Comparison of ENCODE assay signal across 14 cellular contexts in genomic region chr1:109216662-109217061, GRCh38. TPM values are rescaled to one million over a fixed set of nuclear protein-coding genes. Genes with fewer than 3 reads are reported as not detected.
DNase-seq lines count a peak whose midpoint lies in the region; ATAC-seq, FAIRE-seq and TF ChIP-seq lines count a peak whose summit lies in the region.
"Had no signal": no experiment of that assay in that cellular context is flagged by ENCODE, and none has a peak within 500 bp of the region (broad histone marks: within the 10 kb centered on the region; RNA-seq: fewer than 3 reads in every experiment).

No MANE protein-coding gene starts in this region.

- intact Hi-C loops in left colon (cut with DNase I, micrococcal nuclease), result no loop called here

- POLR2A ChIA-PET in A549 (lab: Yijun Ruan, JAX), result no interaction called here
- POLR2A ChIA-PET in HEK293 (lab: Yijun Ruan, JAX), result interaction anchor here (1.3 kb wide), 1 partner anchor 37 kb away, joined by 3 read pairs; no protein-coding TSS in a partner anchor

- peaks cover 69% of the 10 kb centered on the region for H3K36me3 Mint-ChIP-seq in activated T-helper 17 cell treated with anti-CD3 and anti-CD28 coated beads, Interleukin-2, amount 50 U/mL, for 72 hours (ENCODE audit: low read depth)

- TF ChIP-seq CTCF in A549 (IDR thresholded peaks at IDR 0.05) (no peak), HEK293 (tag by site-specific recombination; IDR thresholded peaks at IDR 0.05) (no peak)

- peaks cover 0 to 22% of the 10 kb centered on the region in 2 experiments; a peak in 2 of 3 replicates for H3K36me3 ChIP-seq in HEK293 (ENCODE audit: control insufficient read depth in 2 of 2, insufficient read depth in 1 of 2, low read length in 2 of 2)

- H3K27ac Mint-ChIP-seq in activated T-helper 17 cell treated with anti-CD3 and anti-CD28 coated beads, Interleukin-2, amount 50 U/mL, for 72 hours, result peak overlapping the region; percentile 99

- peaks cover 22% of the 10 kb centered on the region for H3K4me1 ChIP-seq in A549
- H3K4me1 ChIP-seq in HEK293 (ENCODE audit: control insufficient read depth, insufficient read depth, low read length), result peaks cover 3% of the 10 kb centered on the region; the same call in 1 of the 2 replicates

- H3K4me3 ChIP-seq in A549 (no peak overlapping the region), HEK293 (ENCODE audit: low read depth, low read length) (no peak overlapping the region)
- H3K4me3 ChIP-seq: tibial nerve had no signal

- TF ChIP-seq EP300 in A549 (IDR thresholded peaks at IDR 0.05), result no peak

- DNase-seq in A549 (ENCODE audit: low read depth in 1 of 2, low spot score in 1 of 2) (no peak), left colon (peak in 1 of 2 donors; percentile 28), COLO668 (lab: John Stamatoyannopoulos, UW; ENCODE audit: unreplicated experiment) (no peak), caudate nucleus (lab: John Stamatoyannopoulos, UW) (no peak)
- DNase-seq: amniotic stem cell, NCI-H2171, right cardiac atrium had no signal

- WGBS in A549 (ENCODE audit: missing lambda C conversion rate), result 90% methylated on average over 3 of the region's 4 CpGs

- peak overlapping the region; percentile 99; the same call in 1 of the 3 replicates for H3K4me2 ChIP-seq in A549

- peak overlapping the region; percentile 99 for H3K4me3 Mint-ChIP-seq in activated T-helper 17 cell treated with anti-CD3 and anti-CD28 coated beads, Interleukin-2, amount 50 U/mL, for 72 hours

- TF ChIP-seq POLR2A in A549 (IDR thresholded peaks at IDR 0.05; ENCODE audit: low read length), result no peak

- no peaks in the 10 kb centered on the region for H3K9me3 Mint-ChIP-seq in activated T-helper 17 cell treated with anti-CD3 and anti-CD28 coated beads, Interleukin-2, amount 50 U/mL, for 72 hours

- H3K27ac ChIP-seq in A549, result no peak overlapping the region
- no peak overlapping the region for H3K27ac ChIP-seq in HEK293 (ENCODE audit: extremely low read depth, low read depth, low read length)
- no peak overlapping the region for H3K27ac ChIP-seq in caudate nucleus (ENCODE audit: low read depth, low read length)
- H3K27ac ChIP-seq: C4-2B, tibial nerve had no signal

- H3K9me3 ChIP-seq in A549 (no peaks in the 10 kb centered on the region), HEK293 (ENCODE audit: control insufficient read depth, insufficient read depth, low read depth, low read length) (no peaks in the 10 kb centered on the region)
- H3K9me3 ChIP-seq: tibial nerve had no signal

- CTCF ChIA-PET in A549 (lab: Yijun Ruan, JAX) (interaction anchor here (0.6 to 1.1 kb wide), 2 partner anchors 11 to 25 kb away, joined by 3 read pairs; no protein-coding TSS in a partner anchor), HEK293 (lab: Yijun Ruan, JAX) (interaction anchor here (0.8 to 2.5 kb wide), 5 partner anchors 15 to 282 kb away, joined by 3 to 9 read pairs (median 5); a partner anchor contains a TSS)

- peaks cover 29% of the 10 kb centered on the region for H3K4me1 Mint-ChIP-seq in activated T-helper 17 cell treated with anti-CD3 and anti-CD28 coated beads, Interleukin-2, amount 50 U/mL, for 72 hours

- no peaks in the 10 kb centered on the region for H3K27me3 Mint-ChIP-seq in activated T-helper 17 cell treated with anti-CD3 and anti-CD28 coated beads, Interleukin-2, amount 50 U/mL, for 72 hours

- no peak for FAIRE-seq in A549 (lab: Jason Lieb, UNC)

- ATAC-seq in A549 (no peak), left colon (peak; percentile 22), GM18511 (IDR thresholded peaks at IDR 0.05; ENCODE audit: unreplicated experiment) (no peak), GM19324 (IDR thresholded peaks at IDR 0.05; ENCODE audit: low FRiP score, unreplicated experiment) (no peak)
- no peak for ATAC-seq in activated T-helper 17 cell treated with anti-CD3 and anti-CD28 coated beads, Interleukin-2, amount 50 U/mL, for 72 hours (replicated peaks)
- ATAC-seq: right cardiac atrium, Right ventricle myocardium inferior had no signal

- no peak for TF ChIP-seq RAD21 in A549 (conservative IDR thresholded peaks at IDR 0.05 in 1 of 2, IDR thresholded peaks at IDR 0.05 in 1 of 2)

TF ChIP-seq in A549, 52 proteins besides CTCF, POLR2A, EP300 and RAD21:
- no peak for TF ChIP-seq FOSL2 (IDR thresholded peaks at IDR 0.05)
- TF ChIP-seq FOSL2 (CRISPR knock-in tag; IDR thresholded peaks at IDR 0.05), result peak; percentile 2; the same call in 1 of the 2 replicates
- no peak for TF ChIP-seq GATA3 (IDR thresholded peaks at IDR 0.05; ENCODE audit: borderline replicate concordance)

TF ChIP-seq in HEK293, 187 proteins besides CTCF, POLR2A, EP300 and RAD21 (continues in another document):
- TF ChIP-seq SETDB1 (IDR thresholded peaks at IDR 0.05; ENCODE audit: insufficient read length, low read length) (peak; percentile 44), ZNF558 (tag by site-specific recombination; IDR thresholded peaks at IDR 0.05) (peak; percentile 10; the same call in 1 of the 2 replicates), IKZF3 (tag by site-specific recombination; IDR thresholded peaks at IDR 0.05) (no peak), ZXDB (tag by site-specific recombination; IDR thresholded peaks at IDR 0.05) (0 out of 2 replicates have a peak, but pooled peaks have one; percentile 16), ZSCAN5A (tag by site-specific recombination; IDR thresholded peaks at IDR 0.05) (0 out of 2 replicates have a peak, but pooled peaks have one; percentile 45), KLF16 (tag by site-specific recombination; IDR thresholded peaks at IDR 0.05) (no peak), ZNF239 (tag by site-specific recombination; IDR thresholded peaks at IDR 0.05) (0 out of 2 replicates have a peak, but pooled peaks have one; percentile 26), ZBTB7A (tag by site-specific recombination; IDR thresholded peaks at IDR 0.05; ENCODE audit: low read depth) (no peak), ZBTB17 (tag by site-specific recombination; IDR thresholded peaks at IDR 0.05) (0 out of 2 replicates have a peak, but pooled peaks have one; percentile 13), REPIN1 (tag by site-specific recombination; IDR thresholded peaks at IDR 0.05; ENCODE audit: low read depth) (no peak), ZNF280D (tag by site-specific recombination; IDR thresholded peaks at IDR 0.05) (peak; percentile 95)

RNA-seq across cellular contexts. Expression of gene SARS1, which starts 2.9 kb away (rescaled TPM):
- polyA plus RNA-seq in A549 (2011; rRNA removed) (152 and 158 TPM in 2 replicates), A549 (2017; fragmentation: RNase III; extraction: RNeasy Plus Mini Kit Qiagen cat#74134 plus additional on column Dnase treatment) (98.0 to 106 TPM (median 103 TPM) in 3 replicates)
- polyA plus RNA-seq in A549 (2012; cell fraction: cytosol; rRNA removed), result 70.6 and 73.4 TPM in 2 replicates
- 66.8 and 84.3 TPM in 2 replicates for polyA plus RNA-seq in A549 (2012; cell fraction: nucleus; rRNA removed)
- 93.4 and 105 TPM in 2 replicates for polyA minus RNA-seq in A549 (2011; rRNA and poly(A)+ RNA removed)
- 100 to 1,000 TPM; 116 to 168 TPM for total RNA-seq in activated T-helper 17 cell treated with anti-CD3 and anti-CD28 coated beads, Interleukin-2, amount 50 U/mL, for 72 hours
- total RNA-seq in left colon, result 100 to 1,000 TPM; 117 to 155 TPM

RNA-seq across cellular contexts. Expression of gene CELSR2, which starts 32.7 kb away (rescaled TPM):
- polyA plus RNA-seq in A549 (2011; rRNA removed), result 2.5 and 4.9 TPM in 2 replicates
- 4.5 and 5.7 TPM in 2 replicates for polyA plus RNA-seq in A549 (2012; cell fraction: cytosol; rRNA removed)
- 15.7 and 19.5 TPM in 2 replicates for polyA plus RNA-seq in A549 (2012; cell fraction: nucleus; rRNA removed)
- polyA plus RNA-seq in A549 (2017; fragmentation: RNase III; extraction: RNeasy Plus Mini Kit Qiagen cat#74134 plus additional on column Dnase treatment), result 5.6 to 5.9 TPM (median 5.6 TPM) in 3 replicates
- 14.1 and 15.4 TPM in 2 replicates for polyA minus RNA-seq in A549 (2011; rRNA and poly(A)+ RNA removed)
- total RNA-seq in activated T-helper 17 cell treated with anti-CD3 and anti-CD28 coated beads, Interleukin-2, amount 50 U/mL, for 72 hours, result 1 to 10 TPM in 1 of 2 donors, under 1 TPM in 1; 0.77 to 1.3 TPM
- total RNA-seq in left colon, result 1 to 10 TPM; 3.9 to 4.5 TPM
